1 cellular context compared by ENCODE assay signal in genomic region chr5:180629703-180630382, GRCh38.
TF ChIP-seq lines count a peak whose summit lies in the region.

No MANE protein-coding gene starts in this region.

TF ChIP-seq in endothelial cell of umbilical vein, 7 proteins besides CTCF, POLR2A, EP300 and RAD21:
- TF ChIP-seq GATA2 (IDR thresholded peaks at IDR 0.05; ENCODE audit: insufficient read depth, insufficient read length, low read depth, low read length): no peak
- no peak for TF ChIP-seq EZH2 (IDR thresholded peaks at IDR 0.05; ENCODE audit: borderline replicate concordance, low read depth, low read length, severe bottlenecking)
- no peak for TF ChIP-seq POLR2AphosphoS5 (IDR thresholded peaks at IDR 0.05; ENCODE audit: insufficient read depth, low read depth, low read length)
- TF ChIP-seq MYC (IDR thresholded peaks at IDR 0.05; ENCODE audit: low read depth, low read length): no peak
- no peak for TF ChIP-seq JUN (IDR thresholded peaks at IDR 0.05; ENCODE audit: borderline replicate concordance, insufficient read depth, insufficient read length, low read depth)
- no peak for TF ChIP-seq FOS (IDR thresholded peaks at IDR 0.05; ENCODE audit: borderline replicate concordance, insufficient read depth, low read length)
- no peak for TF ChIP-seq MAX (IDR thresholded peaks at IDR 0.05; ENCODE audit: insufficient read depth, insufficient read length)
